ENCODE assay signal across 1 cellular context in the genomic region with DNA sequence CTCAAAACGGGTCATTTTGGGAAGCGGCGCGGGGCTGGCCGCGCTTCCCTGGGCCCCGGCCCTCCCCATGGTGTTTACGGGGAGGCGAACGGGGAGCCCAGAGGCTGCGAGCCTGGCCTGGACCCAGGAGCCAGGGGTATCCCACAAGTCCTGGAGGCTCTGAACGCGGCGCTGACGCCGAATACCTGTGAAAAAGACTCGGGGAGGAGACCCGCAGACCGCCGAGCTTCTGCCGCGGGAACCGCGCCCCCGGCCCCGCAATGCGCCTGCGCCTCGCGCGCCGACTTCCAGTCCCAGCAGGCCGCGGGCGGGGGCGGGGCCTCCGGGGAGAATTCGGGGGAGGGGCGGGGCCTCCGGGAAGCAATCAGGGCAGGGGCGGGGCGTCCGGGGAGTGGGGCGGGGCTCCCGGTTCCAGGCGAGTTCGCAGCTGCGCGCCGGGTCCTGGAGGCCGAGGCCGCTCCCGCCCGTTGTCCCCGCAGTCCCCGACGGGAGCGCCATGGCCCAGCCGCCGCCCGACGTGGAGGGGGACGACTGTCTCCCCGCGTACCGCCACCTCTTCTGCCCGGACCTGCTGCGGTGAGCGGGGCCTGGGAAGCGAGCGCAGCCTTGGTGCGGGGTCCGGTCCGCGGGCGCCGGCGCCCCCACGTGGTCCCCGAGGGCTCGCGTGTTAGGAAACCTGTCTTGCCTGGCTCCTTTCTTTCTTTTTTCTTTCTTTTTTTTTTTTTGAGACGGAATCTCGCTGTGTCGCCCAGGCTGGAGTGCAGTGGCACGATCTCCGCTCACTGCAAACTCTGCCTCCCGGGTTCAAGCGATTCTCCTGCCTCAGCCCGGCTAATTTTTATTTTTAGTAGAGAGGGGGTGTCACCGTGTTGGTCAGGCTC.
TF ChIP-seq lines count a peak whose summit lies in the region.

A gene with protein sequence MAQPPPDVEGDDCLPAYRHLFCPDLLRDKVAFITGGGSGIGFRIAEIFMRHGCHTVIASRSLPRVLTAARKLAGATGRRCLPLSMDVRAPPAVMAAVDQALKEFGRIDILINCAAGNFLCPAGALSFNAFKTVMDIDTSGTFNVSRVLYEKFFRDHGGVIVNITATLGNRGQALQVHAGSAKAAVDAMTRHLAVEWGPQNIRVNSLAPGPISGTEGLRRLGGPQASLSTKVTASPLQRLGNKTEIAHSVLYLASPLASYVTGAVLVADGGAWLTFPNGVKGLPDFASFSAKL (plus strand): TSS at position 418 of the 881 bp plus-strand sequence. CDS start 79 bp downstream, at position 497.

TF ChIP-seq in HEK293, 187 proteins besides CTCF, POLR2A, EP300 and RAD21 (continued from another document and continues in another):
- TF ChIP-seq, protein P1, sequence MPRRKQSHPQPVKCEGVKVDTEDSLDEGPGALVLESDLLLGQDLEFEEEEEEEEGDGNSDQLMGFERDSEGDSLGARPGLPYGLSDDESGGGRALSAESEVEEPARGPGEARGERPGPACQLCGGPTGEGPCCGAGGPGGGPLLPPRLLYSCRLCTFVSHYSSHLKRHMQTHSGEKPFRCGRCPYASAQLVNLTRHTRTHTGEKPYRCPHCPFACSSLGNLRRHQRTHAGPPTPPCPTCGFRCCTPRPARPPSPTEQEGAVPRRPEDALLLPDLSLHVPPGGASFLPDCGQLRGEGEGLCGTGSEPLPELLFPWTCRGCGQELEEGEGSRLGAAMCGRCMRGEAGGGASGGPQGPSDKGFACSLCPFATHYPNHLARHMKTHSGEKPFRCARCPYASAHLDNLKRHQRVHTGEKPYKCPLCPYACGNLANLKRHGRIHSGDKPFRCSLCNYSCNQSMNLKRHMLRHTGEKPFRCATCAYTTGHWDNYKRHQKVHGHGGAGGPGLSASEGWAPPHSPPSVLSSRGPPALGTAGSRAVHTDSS (tag by site-specific recombination; IDR thresholded peaks at IDR 0.05) = no peak; the same call in 1 of the 2 replicates
- no peak for TF ChIP-seq ZNF792 (tag by site-specific recombination; IDR thresholded peaks at IDR 0.05)
- TF ChIP-seq PRDM6 (tag by site-specific recombination; IDR thresholded peaks at IDR 0.05) = no peak
- peak; percentile 85 for TF ChIP-seq ZSCAN30 (tag by site-specific recombination; IDR thresholded peaks at IDR 0.05)
- 0 out of 2 replicates have a peak, but pooled peaks have one; percentile 13 for TF ChIP-seq ZNF449 (tag by site-specific recombination; IDR thresholded peaks at IDR 0.05)
- no peak for TF ChIP-seq FEZF1 (tag by site-specific recombination; IDR thresholded peaks at IDR 0.05)
- no peak for TF ChIP-seq ZNF626 (tag by site-specific recombination; IDR thresholded peaks at IDR 0.05)
- TF ChIP-seq, protein P2, sequence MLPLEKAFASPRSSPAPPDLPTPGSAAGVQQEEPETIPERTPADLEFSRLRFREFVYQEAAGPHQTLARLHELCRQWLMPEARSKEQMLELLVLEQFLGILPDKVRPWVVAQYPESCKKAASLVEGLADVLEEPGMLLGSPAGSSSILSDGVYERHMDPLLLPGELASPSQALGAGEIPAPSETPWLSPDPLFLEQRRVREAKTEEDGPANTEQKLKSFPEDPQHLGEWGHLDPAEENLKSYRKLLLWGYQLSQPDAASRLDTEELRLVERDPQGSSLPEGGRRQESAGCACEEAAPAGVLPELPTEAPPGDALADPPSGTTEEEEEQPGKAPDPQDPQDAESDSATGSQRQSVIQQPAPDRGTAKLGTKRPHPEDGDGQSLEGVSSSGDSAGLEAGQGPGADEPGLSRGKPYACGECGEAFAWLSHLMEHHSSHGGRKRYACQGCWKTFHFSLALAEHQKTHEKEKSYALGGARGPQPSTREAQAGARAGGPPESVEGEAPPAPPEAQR (tag by site-specific recombination; IDR thresholded peaks at IDR 0.05) = no peak
- TF ChIP-seq, protein P3, sequence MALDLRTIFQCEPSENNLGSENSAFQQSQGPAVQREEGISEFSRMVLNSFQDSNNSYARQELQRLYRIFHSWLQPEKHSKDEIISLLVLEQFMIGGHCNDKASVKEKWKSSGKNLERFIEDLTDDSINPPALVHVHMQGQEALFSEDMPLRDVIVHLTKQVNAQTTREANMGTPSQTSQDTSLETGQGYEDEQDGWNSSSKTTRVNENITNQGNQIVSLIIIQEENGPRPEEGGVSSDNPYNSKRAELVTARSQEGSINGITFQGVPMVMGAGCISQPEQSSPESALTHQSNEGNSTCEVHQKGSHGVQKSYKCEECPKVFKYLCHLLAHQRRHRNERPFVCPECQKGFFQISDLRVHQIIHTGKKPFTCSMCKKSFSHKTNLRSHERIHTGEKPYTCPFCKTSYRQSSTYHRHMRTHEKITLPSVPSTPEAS (tag by site-specific recombination; IDR thresholded peaks at IDR 0.05) = no peak
- TF ChIP-seq ZNF629 (tag by site-specific recombination; IDR thresholded peaks at IDR 0.05) = no peak; the same call in 1 of the 2 replicates
- no peak for TF ChIP-seq ZNF555 (tag by site-specific recombination; conservative IDR thresholded peaks at IDR 0.05)
- TF ChIP-seq ZNF140 (tag by site-specific recombination; IDR thresholded peaks at IDR 0.05) = no peak
- no peak for TF ChIP-seq ZBTB48 (tag by site-specific recombination; IDR thresholded peaks at IDR 0.05)
- TF ChIP-seq, protein P4, sequence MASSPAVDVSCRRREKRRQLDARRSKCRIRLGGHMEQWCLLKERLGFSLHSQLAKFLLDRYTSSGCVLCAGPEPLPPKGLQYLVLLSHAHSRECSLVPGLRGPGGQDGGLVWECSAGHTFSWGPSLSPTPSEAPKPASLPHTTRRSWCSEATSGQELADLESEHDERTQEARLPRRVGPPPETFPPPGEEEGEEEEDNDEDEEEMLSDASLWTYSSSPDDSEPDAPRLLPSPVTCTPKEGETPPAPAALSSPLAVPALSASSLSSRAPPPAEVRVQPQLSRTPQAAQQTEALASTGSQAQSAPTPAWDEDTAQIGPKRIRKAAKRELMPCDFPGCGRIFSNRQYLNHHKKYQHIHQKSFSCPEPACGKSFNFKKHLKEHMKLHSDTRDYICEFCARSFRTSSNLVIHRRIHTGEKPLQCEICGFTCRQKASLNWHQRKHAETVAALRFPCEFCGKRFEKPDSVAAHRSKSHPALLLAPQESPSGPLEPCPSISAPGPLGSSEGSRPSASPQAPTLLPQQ (tag by site-specific recombination; IDR thresholded peaks at IDR 0.05) = peak; percentile 24
- TF ChIP-seq HOXA7 (CRISPR knock-in tag; IDR thresholded peaks at IDR 0.05; ENCODE audit: borderline replicate concordance) = no peak
- peak; percentile 57 for TF ChIP-seq ZIC2 (tag by site-specific recombination; IDR thresholded peaks at IDR 0.05)
- TF ChIP-seq ZEB2 (tag by site-specific recombination; IDR thresholded peaks at IDR 0.05) = peak; percentile 92
- TF ChIP-seq ZNF335 (tag by site-specific recombination; conservative IDR thresholded peaks at IDR 0.05) = peak; percentile 53
- TF ChIP-seq, protein P5, sequence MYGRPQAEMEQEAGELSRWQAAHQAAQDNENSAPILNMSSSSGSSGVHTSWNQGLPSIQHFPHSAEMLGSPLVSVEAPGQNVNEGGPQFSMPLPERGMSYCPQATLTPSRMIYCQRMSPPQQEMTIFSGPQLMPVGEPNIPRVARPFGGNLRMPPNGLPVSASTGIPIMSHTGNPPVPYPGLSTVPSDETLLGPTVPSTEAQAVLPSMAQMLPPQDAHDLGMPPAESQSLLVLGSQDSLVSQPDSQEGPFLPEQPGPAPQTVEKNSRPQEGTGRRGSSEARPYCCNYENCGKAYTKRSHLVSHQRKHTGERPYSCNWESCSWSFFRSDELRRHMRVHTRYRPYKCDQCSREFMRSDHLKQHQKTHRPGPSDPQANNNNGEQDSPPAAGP (tag by site-specific recombination; IDR thresholded peaks at IDR 0.05) = peak; percentile 60; the same call in 1 of the 2 replicates
- no peak for TF ChIP-seq ZNF292 (tag by site-specific recombination; IDR thresholded peaks at IDR 0.05; ENCODE audit: borderline replicate concordance, low read depth)
- TF ChIP-seq, protein P6, sequence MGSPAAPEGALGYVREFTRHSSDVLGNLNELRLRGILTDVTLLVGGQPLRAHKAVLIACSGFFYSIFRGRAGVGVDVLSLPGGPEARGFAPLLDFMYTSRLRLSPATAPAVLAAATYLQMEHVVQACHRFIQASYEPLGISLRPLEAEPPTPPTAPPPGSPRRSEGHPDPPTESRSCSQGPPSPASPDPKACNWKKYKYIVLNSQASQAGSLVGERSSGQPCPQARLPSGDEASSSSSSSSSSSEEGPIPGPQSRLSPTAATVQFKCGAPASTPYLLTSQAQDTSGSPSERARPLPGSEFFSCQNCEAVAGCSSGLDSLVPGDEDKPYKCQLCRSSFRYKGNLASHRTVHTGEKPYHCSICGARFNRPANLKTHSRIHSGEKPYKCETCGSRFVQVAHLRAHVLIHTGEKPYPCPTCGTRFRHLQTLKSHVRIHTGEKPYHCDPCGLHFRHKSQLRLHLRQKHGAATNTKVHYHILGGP (tag by site-specific recombination; IDR thresholded peaks at IDR 0.05) = no peak
- no peak for TF ChIP-seq OSR2 (tag by site-specific recombination; IDR thresholded peaks at IDR 0.05)
- TF ChIP-seq ZNF571 (tag by site-specific recombination; IDR thresholded peaks at IDR 0.05) = no peak
- TF ChIP-seq, protein P7, sequence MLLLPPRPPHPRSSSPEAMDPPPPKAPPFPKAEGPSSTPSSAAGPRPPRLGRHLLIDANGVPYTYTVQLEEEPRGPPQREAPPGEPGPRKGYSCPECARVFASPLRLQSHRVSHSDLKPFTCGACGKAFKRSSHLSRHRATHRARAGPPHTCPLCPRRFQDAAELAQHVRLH (tag by site-specific recombination; IDR thresholded peaks at IDR 0.05) = peak; percentile 77
- TF ChIP-seq ZNF324 (tag by site-specific recombination; IDR thresholded peaks at IDR 0.05) = peak; percentile 63; the same call in 1 of the 2 replicates
- no peak for TF ChIP-seq ZNF311 (tag by site-specific recombination; IDR thresholded peaks at IDR 0.05; ENCODE audit: borderline replicate concordance)
- TF ChIP-seq ZNF621 (tag by site-specific recombination; IDR thresholded peaks at IDR 0.05) = no peak
- TF ChIP-seq ZNF843 (tag by site-specific recombination; IDR thresholded peaks at IDR 0.05) = peak; percentile 61; the same call in 1 of the 2 replicates
- no peak for TF ChIP-seq SP3 (tag by site-specific recombination; IDR thresholded peaks at IDR 0.05)
- TF ChIP-seq ZNF138 (tag by site-specific recombination; IDR thresholded peaks at IDR 0.05; ENCODE audit: borderline replicate concordance) = no peak
- no peak for TF ChIP-seq ZNF664 (tag by site-specific recombination; IDR thresholded peaks at IDR 0.05)
- TF ChIP-seq ZNF677 (tag by site-specific recombination; IDR thresholded peaks at IDR 0.05) = no peak
- TF ChIP-seq ZNF133 (tag by site-specific recombination; IDR thresholded peaks at IDR 0.05) = no peak
- no peak for TF ChIP-seq ZNF544 (tag by site-specific recombination; IDR thresholded peaks at IDR 0.05)
- TF ChIP-seq ZNF560 (tag by site-specific recombination; IDR thresholded peaks at IDR 0.05; ENCODE audit: borderline replicate concordance) = no peak
- TF ChIP-seq ZNF146 (tag by site-specific recombination; IDR thresholded peaks at IDR 0.05) = 0 out of 2 replicates have a peak, but pooled peaks have one; percentile 20
- no peak for TF ChIP-seq ZNF416 (tag by site-specific recombination; IDR thresholded peaks at IDR 0.05)
- peak; percentile 65 for TF ChIP-seq ZNF76 (tag by site-specific recombination; IDR thresholded peaks at IDR 0.05; ENCODE audit: borderline replicate concordance, low read depth)
- TF ChIP-seq ZNF280D (tag by site-specific recombination; IDR thresholded peaks at IDR 0.05) = no peak
